Comparison of ENCODE assay signal across 1 cellular context in the genomic region with DNA sequence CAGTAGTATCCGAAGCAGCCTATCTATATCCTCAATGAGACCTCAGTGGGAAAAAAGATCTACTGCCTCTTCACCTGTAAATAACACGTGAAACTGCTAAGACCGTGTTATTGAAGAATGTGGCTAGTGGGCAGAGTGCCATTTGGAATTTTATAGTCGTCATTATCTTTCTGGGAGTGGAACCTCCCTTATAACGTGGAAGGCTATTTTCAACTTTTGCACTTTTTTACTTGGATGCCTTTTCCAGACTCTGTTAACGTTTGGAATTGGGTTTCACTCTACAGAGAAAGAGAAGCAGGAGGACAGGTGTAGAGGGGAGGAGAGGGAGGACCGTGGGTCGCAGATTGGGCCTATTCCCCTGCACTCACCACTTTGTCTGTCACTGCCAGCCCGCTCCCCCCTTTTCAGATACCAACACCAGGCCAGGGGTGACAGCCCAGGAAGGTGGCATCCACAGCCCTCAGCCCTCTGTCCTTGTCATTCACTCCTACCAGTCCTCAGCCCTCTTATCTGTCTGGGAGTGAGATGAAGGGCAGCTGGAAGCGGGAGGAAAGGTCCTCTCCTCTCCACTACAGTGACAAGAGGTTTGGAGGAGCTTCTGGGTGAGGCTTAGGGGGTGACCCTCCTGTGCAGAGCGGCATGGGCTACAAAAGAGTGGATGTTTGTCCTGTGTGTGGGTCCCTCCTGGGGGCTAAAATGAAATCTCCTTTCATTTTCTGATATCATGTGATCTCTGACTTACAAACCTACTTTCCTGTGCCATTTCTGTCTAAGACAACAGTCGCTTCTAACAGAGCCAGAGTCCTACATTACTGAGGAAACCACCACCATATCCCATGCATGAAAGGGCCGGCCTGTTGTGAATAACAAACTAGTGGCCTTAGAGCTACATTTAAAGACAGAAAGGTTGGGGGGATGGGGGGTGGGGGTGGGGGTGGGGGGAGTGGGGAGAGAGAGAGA.
TF ChIP-seq lines count a peak whose summit lies in the region.

No MANE protein-coding gene starts in this region.

TF ChIP-seq in SK-N-SH, 30 proteins besides CTCF, POLR2A, EP300 and RAD21:
- no peak for TF ChIP-seq RCOR1 (IDR thresholded peaks at IDR 0.05; ENCODE audit: low read length)
- TF ChIP-seq NFIC (IDR thresholded peaks at IDR 0.05; ENCODE audit: borderline replicate concordance) = no peak
- no peak for TF ChIP-seq IRF3 (IDR thresholded peaks at IDR 0.05; ENCODE audit: low read depth, low read length)
- TF ChIP-seq MXI1 (IDR thresholded peaks at IDR 0.05; ENCODE audit: low read depth, low read length) = no peak
- no peak for TF ChIP-seq GABPA (IDR thresholded peaks at IDR 0.05; ENCODE audit: low read depth)
- no peak for TF ChIP-seq MAX (IDR thresholded peaks at IDR 0.05; ENCODE audit: low read depth)
- no peak for TF ChIP-seq TEAD4 (IDR thresholded peaks at IDR 0.05; ENCODE audit: borderline replicate concordance, insufficient read depth)
- TF ChIP-seq ELF1 (IDR thresholded peaks at IDR 0.05) = no peak
- no peak for TF ChIP-seq RFX5 (IDR thresholded peaks at IDR 0.05; ENCODE audit: low read length)
- TF ChIP-seq, protein P1, sequence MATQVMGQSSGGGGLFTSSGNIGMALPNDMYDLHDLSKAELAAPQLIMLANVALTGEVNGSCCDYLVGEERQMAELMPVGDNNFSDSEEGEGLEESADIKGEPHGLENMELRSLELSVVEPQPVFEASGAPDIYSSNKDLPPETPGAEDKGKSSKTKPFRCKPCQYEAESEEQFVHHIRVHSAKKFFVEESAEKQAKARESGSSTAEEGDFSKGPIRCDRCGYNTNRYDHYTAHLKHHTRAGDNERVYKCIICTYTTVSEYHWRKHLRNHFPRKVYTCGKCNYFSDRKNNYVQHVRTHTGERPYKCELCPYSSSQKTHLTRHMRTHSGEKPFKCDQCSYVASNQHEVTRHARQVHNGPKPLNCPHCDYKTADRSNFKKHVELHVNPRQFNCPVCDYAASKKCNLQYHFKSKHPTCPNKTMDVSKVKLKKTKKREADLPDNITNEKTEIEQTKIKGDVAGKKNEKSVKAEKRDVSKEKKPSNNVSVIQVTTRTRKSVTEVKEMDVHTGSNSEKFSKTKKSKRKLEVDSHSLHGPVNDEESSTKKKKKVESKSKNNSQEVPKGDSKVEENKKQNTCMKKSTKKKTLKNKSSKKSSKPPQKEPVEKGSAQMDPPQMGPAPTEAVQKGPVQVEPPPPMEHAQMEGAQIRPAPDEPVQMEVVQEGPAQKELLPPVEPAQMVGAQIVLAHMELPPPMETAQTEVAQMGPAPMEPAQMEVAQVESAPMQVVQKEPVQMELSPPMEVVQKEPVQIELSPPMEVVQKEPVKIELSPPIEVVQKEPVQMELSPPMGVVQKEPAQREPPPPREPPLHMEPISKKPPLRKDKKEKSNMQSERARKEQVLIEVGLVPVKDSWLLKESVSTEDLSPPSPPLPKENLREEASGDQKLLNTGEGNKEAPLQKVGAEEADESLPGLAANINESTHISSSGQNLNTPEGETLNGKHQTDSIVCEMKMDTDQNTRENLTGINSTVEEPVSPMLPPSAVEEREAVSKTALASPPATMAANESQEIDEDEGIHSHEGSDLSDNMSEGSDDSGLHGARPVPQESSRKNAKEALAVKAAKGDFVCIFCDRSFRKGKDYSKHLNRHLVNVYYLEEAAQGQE (IDR thresholded peaks at IDR 0.05; ENCODE audit: low read depth, low read length) = no peak
- TF ChIP-seq POLR2AphosphoS5 (IDR thresholded peaks at IDR 0.05; ENCODE audit: low read depth, low read length) = no peak
- no peak for TF ChIP-seq SMC3 (IDR thresholded peaks at IDR 0.05; ENCODE audit: low read depth, low read length)
- no peak for TF ChIP-seq EZH2phosphoT487 (IDR thresholded peaks at IDR 0.05; ENCODE audit: borderline replicate concordance, low read depth)
- TF ChIP-seq MEF2A (IDR thresholded peaks at IDR 0.05; ENCODE audit: borderline replicate concordance, low read depth) = no peak
- no peak for TF ChIP-seq CHD2 (IDR thresholded peaks at IDR 0.05; ENCODE audit: low read length, partially characterized antibody)
- TF ChIP-seq PBX3 (IDR thresholded peaks at IDR 0.05) = no peak
- no peak for TF ChIP-seq FOXJ3 (CRISPR knock-in tag; IDR thresholded peaks at IDR 0.05)
- no peak for TF ChIP-seq NRF1 (IDR thresholded peaks at IDR 0.05; ENCODE audit: low read depth, low read length)
- TF ChIP-seq FOSL2 (IDR thresholded peaks at IDR 0.05; ENCODE audit: borderline replicate concordance, low read depth) = no peak
TF ChIP-seq in SK-N-SH: peak in this region for 0.
